ENCODE assay signal across 16 cellular contexts in genomic region chr13:49733181-49733951, GRCh38. TPM values are rescaled to one million over a fixed set of nuclear protein-coding genes. Genes with fewer than 3 reads are reported as not detected.
DNase-seq lines count a peak whose midpoint lies in the region; ATAC-seq, FAIRE-seq and TF ChIP-seq lines count a peak whose summit lies in the region.
"Had no signal": no experiment of that assay in that cellular context is flagged by ENCODE, and none has a peak within 500 bp of the region (broad histone marks: within the 10 kb centered on the region; RNA-seq: fewer than 3 reads in every experiment).

No MANE protein-coding gene starts in this region.

- no peaks in the 10 kb centered on the region for H3K36me3 ChIP-seq in body of pancreas (replicated peaks in 1 of 2; ENCODE audit: insufficient read depth in 1 of 2, low read depth in 2 of 2)
- no peaks in the 10 kb centered on the region for H3K36me3 ChIP-seq in keratinocyte (ENCODE audit: control insufficient read depth in 2 of 2, extremely low read depth in 1 of 2, insufficient read depth in 2 of 2, low read length in 2 of 2)
- H3K36me3 ChIP-seq in gastrocnemius medialis: peaks cover 0 to 6% of the 10 kb centered on the region in 2 donors
- H3K36me3 ChIP-seq in small intestine (ENCODE audit: control insufficient read depth in 2 of 2, insufficient read depth in 2 of 2, low read length in 2 of 2): no peaks in the 10 kb centered on the region
- H3K36me3 ChIP-seq: WERI-Rb-1 had no signal

- dilution Hi-C loops in keratinocyte (cut with MboI; ENCODE audit: extremely low pct_ligation_motif_present, low sequenced_read_pairs): no loop called here

- no peak overlapping the region for H3K9ac ChIP-seq in keratinocyte (ENCODE audit: control insufficient read depth, extremely low read depth, insufficient read depth, low read length)

- intact Hi-C loops in body of pancreas (cut with DNase I) (no loop called here), gastrocnemius medialis (cut with DNase I; ENCODE audit: low total_unique reads) (loop anchor here (2.0 to 10.0 kb wide), 4 partner anchors 41 to 111 kb away; partner anchors contain the start of genes EBPL and KPNA3)

- H3K4me3 ChIP-seq in body of pancreas (no peak overlapping the region), keratinocyte (ENCODE audit: control insufficient read depth in 2 of 3, extremely low read depth in 1 of 3, insufficient read depth in 2 of 3, low read depth in 1 of 3, low read length in 3 of 3) (no peak overlapping the region), gastrocnemius medialis (no peak overlapping the region), small intestine (ENCODE audit: low read depth in 1 of 2, low read length in 2 of 2) (no peak overlapping the region)
- H3K4me3 ChIP-seq: skin epidermis had no signal

- 69 to 87% methylated on average over 12 of the region's 12 CpGs for WGBS in body of pancreas, 2 donors
- 91 to 96% (median 91%) methylated on average over 12 of the region's 12 CpGs for WGBS in small intestine, 3 donors

- no peaks in the 10 kb centered on the region for H3K9me1 ChIP-seq in keratinocyte (ENCODE audit: control insufficient read depth, extremely low read depth, insufficient read depth, low read length)

- no peaks in the 10 kb centered on the region for H3K27me3 ChIP-seq in body of pancreas
- H3K27me3 ChIP-seq in keratinocyte (ENCODE audit: control insufficient read depth, extremely low read depth, insufficient read depth, low read length): no peaks in the 10 kb centered on the region
- H3K27me3 ChIP-seq in gastrocnemius medialis: no peaks in the 10 kb centered on the region
- no peaks in the 10 kb centered on the region for H3K27me3 ChIP-seq in small intestine (ENCODE audit: control insufficient read depth in 2 of 2, insufficient read depth in 2 of 2, low read length in 2 of 2)

- peak overlapping the region in 2 of 4 donors; percentile 27 to 61 for H3K27ac ChIP-seq in body of pancreas
- no peak overlapping the region for H3K27ac ChIP-seq in keratinocyte (ENCODE audit: control insufficient read depth, insufficient read depth, low read length)
- peak overlapping the region; percentile 66 to 86 (median 72) for H3K27ac ChIP-seq in gastrocnemius medialis
- no peak overlapping the region for H3K27ac ChIP-seq in small intestine (ENCODE audit: low read depth in 1 of 2, low read length in 1 of 2)
- H3K27ac ChIP-seq: skin epidermis, WERI-Rb-1 had no signal

- H3K9me3 ChIP-seq in body of pancreas: no peaks in the 10 kb centered on the region
- H3K9me3 ChIP-seq in keratinocyte (ENCODE audit: control insufficient read depth, low read depth, low read length): no peaks in the 10 kb centered on the region
- no peaks in the 10 kb centered on the region for H3K9me3 ChIP-seq in gastrocnemius medialis
- H3K9me3 ChIP-seq in small intestine (ENCODE audit: control insufficient read depth, low read depth): no peaks in the 10 kb centered on the region

- H3K4me2 ChIP-seq in keratinocyte (ENCODE audit: control insufficient read depth, extremely low read depth, insufficient read depth, low read depth, low read length): no peak overlapping the region

- FAIRE-seq in keratinocyte (lab: Jason Lieb, UNC) (peak; percentile 26), small intestine (lab: Jason Lieb, UNC) (no peak)

- H3K79me2 ChIP-seq in keratinocyte (ENCODE audit: control insufficient read depth, insufficient read depth, low read length): no peaks in the 10 kb centered on the region

- no peaks in the 10 kb centered on the region for H4K20me1 ChIP-seq in keratinocyte (ENCODE audit: control insufficient read depth, extremely low read depth, insufficient read depth, low read length)

- peak; percentile 1 for DNase-seq in DMS79 treated with DMSO at 0.1 percent for 48 hours (lab: John Stamatoyannopoulos, UW)
- no peak for DNase-seq in DMS79 (lab: John Stamatoyannopoulos, UW)
- peak in 3 of 4 donors; percentile 21 to 38 (median 37) for DNase-seq in body of pancreas
- no peak for DNase-seq in keratinocyte (ENCODE audit: low read depth, low spot score)
- DNase-seq in gastrocnemius medialis: peak; percentile 17 to 53
- no peak for DNase-seq in dedifferentiated amniotic fluid mesenchymal stem cell (ENCODE audit: extremely low spot score)
- DNase-seq in HCEC 1CT: no peak
- no peak for DNase-seq in small intestine
- DNase-seq: 8988T, KG1, NCI-H1694, NCI-H748 treated with DMSO at 0.1 percent for 48 hours, SHP77, WERI-Rb-1 had no signal

- in situ Hi-C loops in gastrocnemius medialis (cut with MboI; ENCODE audit: low sequenced_read_pairs in 4 of 4): no loop called here

- TF ChIP-seq POLR2A in body of pancreas (IDR thresholded peaks at IDR 0.05) (no peak), gastrocnemius medialis (IDR thresholded peaks at IDR 0.05) (no peak)

- ATAC-seq in body of pancreas (peak; percentile 89), gastrocnemius medialis (peak; percentile 85 to 95)
- ATAC-seq: natural killer cell treated with Interleukin-12 subunit alpha and Interleukin-12 subunit beta and Interleukin-15 and Interleukin-18, amount 100 ng/mL, for 72 hours had no signal

- H3K4me1 ChIP-seq in body of pancreas: peaks cover 24% of the 10 kb centered on the region
- H3K4me1 ChIP-seq in keratinocyte (ENCODE audit: control insufficient read depth, extremely low read depth, insufficient read depth, low read length): no peaks in the 10 kb centered on the region
- peaks cover 23 to 32% of the 10 kb centered on the region in 2 donors for H3K4me1 ChIP-seq in gastrocnemius medialis
- no peaks in the 10 kb centered on the region for H3K4me1 ChIP-seq in small intestine (ENCODE audit: control insufficient read depth in 2 of 2, insufficient read depth in 1 of 2, low read depth in 1 of 2, low read length in 1 of 2)

- H2AFZ ChIP-seq in keratinocyte (ENCODE audit: control insufficient read depth, low read length): no peak overlapping the region

- TF ChIP-seq CTCF in body of pancreas (IDR thresholded peaks at IDR 0.05) (no peak), keratinocyte (optimal IDR thresholded peaks at IDR 0.05 in 1 of 3, IDR thresholded peaks at IDR 0.05 in 1 of 3, conservative IDR thresholded peaks at IDR 0.05 in 1 of 3; ENCODE audit: extremely low read depth in 1 of 3, insufficient read depth in 2 of 3, low read length in 3 of 3) (no peak), gastrocnemius medialis (IDR thresholded peaks at IDR 0.05 in 4 of 5, conservative IDR thresholded peaks at IDR 0.05 in 1 of 5) (no peak)

RNA-seq across cellular contexts. Expression of gene EBPL, which starts 42.1 kb away (rescaled TPM):
- total RNA-seq in body of pancreas (10 to 100 TPM; 30.7 to 72.1 TPM), gastrocnemius medialis (10 to 100 TPM in 1 of 4 donors, 1 to 10 TPM in 3; 3.8 to 11.0 (median 8.8) TPM)
- polyA plus RNA-seq in keratinocyte (83.7 to 107 TPM (median 84.2 TPM) in 3 replicates), small intestine (10 to 100 TPM in 2 of 3 donors, 1 to 10 TPM in 1; 5.6 to 59.5 (median 12.4) TPM)
- 21.5 TPM for polyA plus RNA-seq in keratinocyte (2011; ENCODE audit: low read depth)
- 79.8 and 101 TPM in 2 replicates for polyA plus RNA-seq in keratinocyte (2011; cell fraction: cytosol; rRNA removed)
- polyA plus RNA-seq in keratinocyte (2011; cell fraction: nucleus; rRNA removed): 44.6 and 67.3 TPM in 2 replicates
- polyA plus RNA-seq in keratinocyte (2012; ENCODE audit: low replicate concordance): 57.2 and 68.2 TPM in 2 replicates
- polyA minus RNA-seq in keratinocyte: 8.6 to 46.6 TPM (median 43.1 TPM) in 3 replicates
- 51.8 TPM for polyA minus RNA-seq in keratinocyte (2011; cell fraction: cytosol; rRNA and poly(A)+ RNA removed)
- polyA minus RNA-seq in keratinocyte (2011; cell fraction: nucleus; rRNA and poly(A)+ RNA removed): 12.6 and 15.4 TPM in 2 replicates

RNA-seq across cellular contexts. Expression of gene KPNA3, which starts 59.1 kb away (rescaled TPM):
- total RNA-seq in body of pancreas (10 to 100 TPM in 1 of 2 donors, 1 to 10 TPM in 1; 6.3 to 10.9 TPM), gastrocnemius medialis (100 to 1,000 TPM in 2 of 4 donors, 10 to 100 TPM in 2; 73.3 to 154 (median 113) TPM)
- polyA plus RNA-seq in keratinocyte (23.8 to 43.8 TPM (median 37.3 TPM) in 3 replicates), small intestine (10 to 100 TPM; 14.3 to 15.2 (median 14.9) TPM)
- polyA plus RNA-seq in keratinocyte (2011; ENCODE audit: low read depth): 24.1 TPM
- 26.8 and 51.2 TPM in 2 replicates for polyA plus RNA-seq in keratinocyte (2011; cell fraction: cytosol; rRNA removed)
- polyA plus RNA-seq in keratinocyte (2011; cell fraction: nucleus; rRNA removed): 22.9 and 27.5 TPM in 2 replicates
- polyA plus RNA-seq in keratinocyte (2012; ENCODE audit: low replicate concordance): 27.6 and 38.5 TPM in 2 replicates
- polyA minus RNA-seq in keratinocyte: 27.9 to 47.5 TPM (median 28.9 TPM) in 3 replicates
- polyA minus RNA-seq in keratinocyte (2011; cell fraction: cytosol; rRNA and poly(A)+ RNA removed): 26.5 TPM
- polyA minus RNA-seq in keratinocyte (2011; cell fraction: nucleus; rRNA and poly(A)+ RNA removed): 16.0 and 33.0 TPM in 2 replicates

Comparison
In these comparisons a context has a peak if more than half of its experiments do, and no peak if none do; other contexts are left out.
1. DNase-seq: peak in DMS79 treated with DMSO at 0.1 percent for 48 hours (single experiment), body of pancreas (3 of 4) and gastrocnemius medialis (2 of 2); none in DMS79 (single experiment), keratinocyte (single experiment), dedifferentiated amniotic fluid mesenchymal stem cell (single experiment), HCEC 1CT (single experiment) and small intestine (single experiment).
2. H3K27ac ChIP-seq: peak in gastrocnemius medialis (4 of 4); none in keratinocyte (single experiment) and small intestine (0 of 2).
3. RNA of gene KPNA3, which starts 59.1 kb away (total RNA-seq): 73.3 to 154 TPM in gastrocnemius medialis; 6.3 to 10.9 TPM in body of pancreas; every median in the first group is over 4 times any median in the second.